ENCODE assay signal across 2 cellular contexts in the genomic region with DNA sequence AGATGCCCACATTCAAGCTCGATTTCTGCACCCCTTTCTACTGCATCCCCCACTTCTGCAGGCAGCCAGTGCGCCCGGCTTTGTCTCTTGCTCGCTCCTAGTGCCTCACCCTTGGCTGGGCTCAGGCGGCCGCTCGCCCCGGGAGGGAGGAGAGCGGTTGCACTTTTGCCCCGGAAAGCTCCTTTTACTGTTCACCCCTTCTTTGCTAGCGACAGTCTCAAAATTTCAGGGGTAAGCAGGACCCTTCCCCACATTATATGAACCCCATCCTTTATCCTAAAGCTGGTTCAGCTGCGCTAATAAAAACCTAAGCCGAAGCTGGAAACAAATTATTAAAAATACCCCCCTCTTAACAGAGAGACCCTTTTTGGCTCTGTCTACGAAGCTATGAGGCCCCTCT.
TF ChIP-seq lines count a peak whose summit lies in the region.

No MANE protein-coding gene starts in this region.

TF ChIP-seq in GM23338, 12 proteins besides CTCF, POLR2A, EP300 and RAD21:
- TF ChIP-seq EZH2 (IDR thresholded peaks at IDR 0.05; ENCODE audit: low read depth, unreplicated experiment) (peak; percentile 93), EZH2phosphoT487 (IDR thresholded peaks at IDR 0.05; ENCODE audit: unreplicated experiment) (peak; percentile 20), NANOG (IDR thresholded peaks at IDR 0.05; ENCODE audit: borderline replicate concordance) (no peak)
- TF ChIP-seq, protein P1, sequence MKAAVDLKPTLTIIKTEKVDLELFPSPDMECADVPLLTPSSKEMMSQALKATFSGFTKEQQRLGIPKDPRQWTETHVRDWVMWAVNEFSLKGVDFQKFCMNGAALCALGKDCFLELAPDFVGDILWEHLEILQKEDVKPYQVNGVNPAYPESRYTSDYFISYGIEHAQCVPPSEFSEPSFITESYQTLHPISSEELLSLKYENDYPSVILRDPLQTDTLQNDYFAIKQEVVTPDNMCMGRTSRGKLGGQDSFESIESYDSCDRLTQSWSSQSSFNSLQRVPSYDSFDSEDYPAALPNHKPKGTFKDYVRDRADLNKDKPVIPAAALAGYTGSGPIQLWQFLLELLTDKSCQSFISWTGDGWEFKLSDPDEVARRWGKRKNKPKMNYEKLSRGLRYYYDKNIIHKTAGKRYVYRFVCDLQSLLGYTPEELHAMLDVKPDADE (IDR thresholded peaks at IDR 0.05), result no peak
TF ChIP-seq in GM23338: peak in this region for 2.

TF ChIP-seq in GM12878, 131 proteins besides CTCF, POLR2A, EP300 and RAD21:
- no peak for TF ChIP-seq BHLHE40 (IDR thresholded peaks at IDR 0.05; ENCODE audit: borderline replicate concordance in 1 of 2, low read depth in 2 of 2, low read length in 1 of 2)
- TF ChIP-seq, protein P2, sequence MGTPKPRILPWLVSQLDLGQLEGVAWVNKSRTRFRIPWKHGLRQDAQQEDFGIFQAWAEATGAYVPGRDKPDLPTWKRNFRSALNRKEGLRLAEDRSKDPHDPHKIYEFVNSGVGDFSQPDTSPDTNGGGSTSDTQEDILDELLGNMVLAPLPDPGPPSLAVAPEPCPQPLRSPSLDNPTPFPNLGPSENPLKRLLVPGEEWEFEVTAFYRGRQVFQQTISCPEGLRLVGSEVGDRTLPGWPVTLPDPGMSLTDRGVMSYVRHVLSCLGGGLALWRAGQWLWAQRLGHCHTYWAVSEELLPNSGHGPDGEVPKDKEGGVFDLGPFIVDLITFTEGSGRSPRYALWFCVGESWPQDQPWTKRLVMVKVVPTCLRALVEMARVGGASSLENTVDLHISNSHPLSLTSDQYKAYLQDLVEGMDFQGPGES (IDR thresholded peaks at IDR 0.05), result no peak
- no peak for TF ChIP-seq SP1 (IDR thresholded peaks at IDR 0.05; ENCODE audit: low read depth, low read length)
- TF ChIP-seq, protein P3, sequence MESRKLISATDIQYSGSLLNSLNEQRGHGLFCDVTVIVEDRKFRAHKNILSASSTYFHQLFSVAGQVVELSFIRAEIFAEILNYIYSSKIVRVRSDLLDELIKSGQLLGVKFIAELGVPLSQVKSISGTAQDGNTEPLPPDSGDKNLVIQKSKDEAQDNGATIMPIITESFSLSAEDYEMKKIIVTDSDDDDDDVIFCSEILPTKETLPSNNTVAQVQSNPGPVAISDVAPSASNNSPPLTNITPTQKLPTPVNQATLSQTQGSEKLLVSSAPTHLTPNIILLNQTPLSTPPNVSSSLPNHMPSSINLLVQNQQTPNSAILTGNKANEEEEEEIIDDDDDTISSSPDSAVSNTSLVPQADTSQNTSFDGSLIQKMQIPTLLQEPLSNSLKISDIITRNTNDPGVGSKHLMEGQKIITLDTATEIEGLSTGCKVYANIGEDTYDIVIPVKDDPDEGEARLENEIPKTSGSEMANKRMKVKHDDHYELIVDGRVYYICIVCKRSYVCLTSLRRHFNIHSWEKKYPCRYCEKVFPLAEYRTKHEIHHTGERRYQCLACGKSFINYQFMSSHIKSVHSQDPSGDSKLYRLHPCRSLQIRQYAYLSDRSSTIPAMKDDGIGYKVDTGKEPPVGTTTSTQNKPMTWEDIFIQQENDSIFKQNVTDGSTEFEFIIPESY (IDR thresholded peaks at IDR 0.05), result no peak
- TF ChIP-seq, protein P4, sequence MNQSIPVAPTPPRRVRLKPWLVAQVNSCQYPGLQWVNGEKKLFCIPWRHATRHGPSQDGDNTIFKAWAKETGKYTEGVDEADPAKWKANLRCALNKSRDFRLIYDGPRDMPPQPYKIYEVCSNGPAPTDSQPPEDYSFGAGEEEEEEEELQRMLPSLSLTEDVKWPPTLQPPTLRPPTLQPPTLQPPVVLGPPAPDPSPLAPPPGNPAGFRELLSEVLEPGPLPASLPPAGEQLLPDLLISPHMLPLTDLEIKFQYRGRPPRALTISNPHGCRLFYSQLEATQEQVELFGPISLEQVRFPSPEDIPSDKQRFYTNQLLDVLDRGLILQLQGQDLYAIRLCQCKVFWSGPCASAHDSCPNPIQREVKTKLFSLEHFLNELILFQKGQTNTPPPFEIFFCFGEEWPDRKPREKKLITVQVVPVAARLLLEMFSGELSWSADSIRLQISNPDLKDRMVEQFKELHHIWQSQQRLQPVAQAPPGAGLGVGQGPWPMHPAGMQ (IDR thresholded peaks at IDR 0.05; ENCODE audit: borderline replicate concordance), result no peak
- TF ChIP-seq EGR1 (IDR thresholded peaks at IDR 0.05; ENCODE audit: borderline replicate concordance in 1 of 2, low read depth in 2 of 2, low read length in 2 of 2), result no peak
- TF ChIP-seq, protein P5, sequence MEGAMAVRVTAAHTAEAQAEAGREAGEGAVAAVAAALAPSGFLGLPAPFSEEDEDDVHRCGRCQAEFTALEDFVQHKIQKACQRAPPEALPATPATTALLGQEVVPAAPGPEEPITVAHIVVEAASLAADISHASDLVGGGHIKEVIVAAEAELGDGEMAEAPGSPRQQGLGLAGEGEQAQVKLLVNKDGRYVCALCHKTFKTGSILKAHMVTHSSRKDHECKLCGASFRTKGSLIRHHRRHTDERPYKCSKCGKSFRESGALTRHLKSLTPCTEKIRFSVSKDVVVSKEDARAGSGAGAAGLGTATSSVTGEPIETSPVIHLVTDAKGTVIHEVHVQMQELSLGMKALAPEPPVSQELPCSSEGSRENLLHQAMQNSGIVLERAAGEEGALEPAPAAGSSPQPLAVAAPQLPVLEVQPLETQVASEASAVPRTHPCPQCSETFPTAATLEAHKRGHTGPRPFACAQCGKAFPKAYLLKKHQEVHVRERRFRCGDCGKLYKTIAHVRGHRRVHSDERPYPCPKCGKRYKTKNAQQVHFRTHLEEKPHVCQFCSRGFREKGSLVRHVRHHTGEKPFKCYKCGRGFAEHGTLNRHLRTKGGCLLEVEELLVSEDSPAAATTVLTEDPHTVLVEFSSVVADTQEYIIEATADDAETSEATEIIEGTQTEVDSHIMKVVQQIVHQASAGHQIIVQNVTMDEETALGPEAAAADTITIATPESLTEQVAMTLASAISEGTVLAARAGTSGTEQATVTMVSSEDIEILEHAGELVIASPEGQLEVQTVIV (IDR thresholded peaks at IDR 0.05; ENCODE audit: borderline replicate concordance, partially characterized antibody), result no peak
- no peak for TF ChIP-seq BCL11A (IDR thresholded peaks at IDR 0.05; ENCODE audit: low read depth, low read length)
- no peak for TF ChIP-seq RCOR1 (conservative IDR thresholded peaks at IDR 0.05; ENCODE audit: low read depth, low read length)
- no peak for TF ChIP-seq MEF2B (IDR thresholded peaks at IDR 0.05; ENCODE audit: partially characterized antibody, poor library complexity, severe bottlenecking)
- TF ChIP-seq, protein P6, sequence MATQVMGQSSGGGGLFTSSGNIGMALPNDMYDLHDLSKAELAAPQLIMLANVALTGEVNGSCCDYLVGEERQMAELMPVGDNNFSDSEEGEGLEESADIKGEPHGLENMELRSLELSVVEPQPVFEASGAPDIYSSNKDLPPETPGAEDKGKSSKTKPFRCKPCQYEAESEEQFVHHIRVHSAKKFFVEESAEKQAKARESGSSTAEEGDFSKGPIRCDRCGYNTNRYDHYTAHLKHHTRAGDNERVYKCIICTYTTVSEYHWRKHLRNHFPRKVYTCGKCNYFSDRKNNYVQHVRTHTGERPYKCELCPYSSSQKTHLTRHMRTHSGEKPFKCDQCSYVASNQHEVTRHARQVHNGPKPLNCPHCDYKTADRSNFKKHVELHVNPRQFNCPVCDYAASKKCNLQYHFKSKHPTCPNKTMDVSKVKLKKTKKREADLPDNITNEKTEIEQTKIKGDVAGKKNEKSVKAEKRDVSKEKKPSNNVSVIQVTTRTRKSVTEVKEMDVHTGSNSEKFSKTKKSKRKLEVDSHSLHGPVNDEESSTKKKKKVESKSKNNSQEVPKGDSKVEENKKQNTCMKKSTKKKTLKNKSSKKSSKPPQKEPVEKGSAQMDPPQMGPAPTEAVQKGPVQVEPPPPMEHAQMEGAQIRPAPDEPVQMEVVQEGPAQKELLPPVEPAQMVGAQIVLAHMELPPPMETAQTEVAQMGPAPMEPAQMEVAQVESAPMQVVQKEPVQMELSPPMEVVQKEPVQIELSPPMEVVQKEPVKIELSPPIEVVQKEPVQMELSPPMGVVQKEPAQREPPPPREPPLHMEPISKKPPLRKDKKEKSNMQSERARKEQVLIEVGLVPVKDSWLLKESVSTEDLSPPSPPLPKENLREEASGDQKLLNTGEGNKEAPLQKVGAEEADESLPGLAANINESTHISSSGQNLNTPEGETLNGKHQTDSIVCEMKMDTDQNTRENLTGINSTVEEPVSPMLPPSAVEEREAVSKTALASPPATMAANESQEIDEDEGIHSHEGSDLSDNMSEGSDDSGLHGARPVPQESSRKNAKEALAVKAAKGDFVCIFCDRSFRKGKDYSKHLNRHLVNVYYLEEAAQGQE (IDR thresholded peaks at IDR 0.05; ENCODE audit: low read depth, low read length), result no peak
- no peak for TF ChIP-seq SUZ12 (IDR thresholded peaks at IDR 0.05; ENCODE audit: unreplicated experiment)
- TF ChIP-seq NBN (IDR thresholded peaks at IDR 0.05), result no peak
- TF ChIP-seq STAT1 (conservative IDR thresholded peaks at IDR 0.05), result no peak
- TF ChIP-seq SIN3A (IDR thresholded peaks at IDR 0.05; ENCODE audit: low read depth, low read length), result no peak
- TF ChIP-seq TAF1 (IDR thresholded peaks at IDR 0.05; ENCODE audit: borderline replicate concordance, low read depth, low read length), result no peak
- no peak for TF ChIP-seq ZNF274 (IDR thresholded peaks at IDR 0.05; ENCODE audit: insufficient read depth, insufficient read length)
